ENCODE assay signal across 8 cellular contexts in genomic region chr15:76994971-76995945, GRCh38. TPM values are rescaled to one million over a fixed set of nuclear protein-coding genes. Genes with fewer than 3 reads are reported as not detected.
A peak's percentile ranks its signal among the peaks of the same experiment; 100 is the strongest.
DNase-seq lines count a peak whose midpoint lies in the region; ATAC-seq and TF ChIP-seq lines count a peak whose summit lies in the region.

Gene PSTPIP1 (plus strand): TSS chr15:76995126. CDS start chr15:76995574, 448 bp downstream.

- H3K9me3 ChIP-seq in gastroesophageal sphincter (no peaks in the 10 kb centered on the region), sigmoid colon (no peaks in the 10 kb centered on the region)

- no peaks in the 10 kb centered on the region for H3K27me3 ChIP-seq in gastroesophageal sphincter
- H3K27me3 ChIP-seq in sigmoid colon = no peaks in the 10 kb centered on the region

- H3K27ac ChIP-seq in gastroesophageal sphincter (peak within 1 kb of the TSS in 3 of 4 donors; percentile 75 to 78 (median 77)), sigmoid colon (peak within 1 kb of the TSS; percentile 47 to 75 (median 52))

- H3K4me3 ChIP-seq in gastroesophageal sphincter (peak within 1 kb of the TSS in 1 of 2 donors; percentile 39), sigmoid colon (peak within 1 kb of the TSS; percentile 3 to 37 (median 17))

- no peak for TF ChIP-seq POLR2A in gastroesophageal sphincter (IDR thresholded peaks at IDR 0.05)
- no peak for TF ChIP-seq POLR2A in sigmoid colon (IDR thresholded peaks at IDR 0.05)

- H3K36me3 ChIP-seq in gastroesophageal sphincter (no peaks in the 10 kb centered on the region), sigmoid colon (no peaks in the 10 kb centered on the region)

- TF ChIP-seq CTCF in gastroesophageal sphincter (IDR thresholded peaks at IDR 0.05) (no peak), sigmoid colon (IDR thresholded peaks at IDR 0.05) (no peak), HFFc6 (IDR thresholded peaks at IDR 0.05) (no peak)

- peaks cover 23% of the 10 kb centered on the region for H3K27me3 Mint-ChIP-seq in HFFc6 (ENCODE audit: insufficient read depth)

- H3K36me3 Mint-ChIP-seq in HFFc6 (ENCODE audit: low read depth) = no peaks in the 10 kb centered on the region

- WGBS in gastroesophageal sphincter (ENCODE audit: low coverage in 1 of 2), 2 donors = 61% methylated on average over 6 of the region's 28 CpGs; no CpG with 5 or more reads in 1 of the 2 donors
- WGBS in sigmoid colon, 2 donors = 35 to 68% methylated on average over 28 of the region's 28 CpGs

- peaks cover 8% of the 10 kb centered on the region; the same call in 1 of the 2 replicates for H3K4me1 Mint-ChIP-seq in HFFc6 (ENCODE audit: low read depth)

- TF ChIP-seq EP300 in gastroesophageal sphincter (IDR thresholded peaks at IDR 0.05) (no peak), sigmoid colon (IDR thresholded peaks at IDR 0.05) (no peak)

- intact Hi-C loops in sigmoid colon (cut with DNase I) = no loop called here

- no peak within 1 kb of the TSS for H3K4me3 Mint-ChIP-seq in HFFc6

- no peak within 1 kb of the TSS; the same call in 1 of the 2 replicates for H3K27ac Mint-ChIP-seq in HFFc6

- H3K4me1 ChIP-seq in gastroesophageal sphincter (peaks cover 0 to 28% (median 12%) of the 10 kb centered on the region in 3 donors), sigmoid colon (peaks cover 0 to 25% (median 9%) of the 10 kb centered on the region in 4 donors)

- DNase-seq in NCI-H526 (lab: John Stamatoyannopoulos, UW) (peak; percentile 19 to 41), NCI-H526 treated with DMSO at 0.1 percent for 48 hours (lab: John Stamatoyannopoulos, UW) (no peak), NCI-H2171 treated with DMSO at 0.1 percent for 48 hours (lab: John Stamatoyannopoulos, UW) (peak; percentile 85), activated T-cell treated with anti-CD3 and anti-CD28 coated beads for 24 hours (ENCODE audit: low read depth) (peak; percentile 52), sigmoid colon (peak; percentile 68), dermis blood vessel endothelial cell (no peak), HFFc6 (no peak)

- peak; percentile 79 for ATAC-seq in gastroesophageal sphincter

- no peaks in the 10 kb centered on the region for H3K9me3 Mint-ChIP-seq in HFFc6

RNA-seq across cellular contexts. Expression of gene PSTPIP1, which starts in this region (rescaled TPM):
- 10 to 100 TPM in 2 of 4 donors, 1 to 10 TPM in 2; 7.1 to 18.2 (median 9.0) TPM for total RNA-seq in gastroesophageal sphincter
- total RNA-seq in sigmoid colon = 10 to 100 TPM in 1 of 4 donors, 1 to 10 TPM in 3; 4.6 to 14.3 (median 7.7) TPM
- polyA plus RNA-seq in sigmoid colon = 10 to 100 TPM in 1 of 3 donors, 1 to 10 TPM in 2; 2.1 to 10.4 (median 6.6) TPM
- 0.23 and 0.51 TPM in 2 replicates for total RNA-seq in dermis blood vessel endothelial cell
- under 1 TPM in 2 of 6 experiments, not detected in 4; 0.16 to 0.38 TPM for total RNA-seq in HFFc6 (2021; fragmentation: NEBNext Ultra II Directional; extraction: Animal tissue kit (Norgen Biotek cat#: 25700))

Comparison
In these comparisons a context has a peak if more than half of its experiments do, and no peak if none do; other contexts are left out.
1. DNase-seq: peak in NCI-H526 (2 of 2), NCI-H2171 treated with DMSO at 0.1 percent for 48 hours (single experiment), activated T-cell treated with anti-CD3 and anti-CD28 coated beads for 24 hours (single experiment) and sigmoid colon (single experiment); none in NCI-H526 treated with DMSO at 0.1 percent for 48 hours (single experiment), dermis blood vessel endothelial cell (single experiment) and HFFc6 (single experiment).